8 cellular contexts compared by ENCODE assay signal in genomic region chr1:120176092-120176855, GRCh38. TPM values are rescaled to one million over a fixed set of nuclear protein-coding genes. Genes with fewer than 3 reads are reported as not detected.
DNase-seq lines count a peak whose midpoint lies in the region; ATAC-seq and TF ChIP-seq lines count a peak whose summit lies in the region.

Gene SEC22B (minus strand): TSS chr1:120176520. CDS start chr1:120176381, 139 bp downstream.

- DNase-seq in NCI-H146 treated with DMSO at 0.1 percent for 48 hours (lab: John Stamatoyannopoulos, UW; ENCODE audit: unreplicated experiment): peak; percentile 89
- DNase-seq in T-helper 1 cell: peak; percentile 72 to 95 (median 83)
- peak; percentile 87 to 96 (median 93) for DNase-seq in adrenal gland
- DNase-seq in left cardiac atrium: peak; percentile 90
- DNase-seq in posterior vena cava (ENCODE audit: low spot score): peak; percentile 95
- DNase-seq in upper lobe of left lung: peak; percentile 88 to 93

- H3K27ac ChIP-seq in adrenal gland (peak within 1 kb of the TSS; percentile 47 to 97 (median 88)), upper lobe of left lung (peak within 1 kb of the TSS; percentile 93 to 97 (median 96))

- peak in 1 of 4 donors; percentile 76 for TF ChIP-seq EP300 in upper lobe of left lung (IDR thresholded peaks at IDR 0.05)

- TF ChIP-seq POLR2A in GM15510 (IDR thresholded peaks at IDR 0.05; ENCODE audit: borderline replicate concordance, extremely low read depth, insufficient read length): peak; percentile 91
- peak; percentile 89 to 95 for TF ChIP-seq POLR2A in adrenal gland (IDR thresholded peaks at IDR 0.05)
- peak in 3 of 4 donors; percentile 92 to 95 (median 93) for TF ChIP-seq POLR2A in upper lobe of left lung (IDR thresholded peaks at IDR 0.05)

- peaks cover 0 to 17% of the 10 kb centered on the region in 2 donors for H3K4me1 ChIP-seq in adrenal gland (replicated peaks in 1 of 2)
- H3K4me1 ChIP-seq in upper lobe of left lung: peaks cover 8 to 13% (median 12%) of the 10 kb centered on the region in 4 donors

- H3K9me3 ChIP-seq in adrenal gland (replicated peaks in 1 of 3) (no peaks in the 10 kb centered on the region), upper lobe of left lung (no peaks in the 10 kb centered on the region)

- ATAC-seq in HG02884 (IDR thresholded peaks at IDR 0.05; ENCODE audit: unreplicated experiment): peak; percentile 97
- peak; percentile 91 to 92 for ATAC-seq in left cardiac atrium
- ATAC-seq in upper lobe of left lung (ENCODE audit: low FRiP score in 2 of 2): peak; percentile 97

- intact Hi-C loops in adrenal gland (cut with DNase I): no loop called here
- intact Hi-C loops in left cardiac atrium (cut with DNase I): no loop called here
- intact Hi-C loops in posterior vena cava (cut with DNase I): no loop called here

- H3K27me3 ChIP-seq in adrenal gland (no peaks in the 10 kb centered on the region), upper lobe of left lung (peaks cover 0 to 4% (median 0%) of the 10 kb centered on the region in 4 donors)

- no peaks in the 10 kb centered on the region for H3K36me3 ChIP-seq in adrenal gland (replicated peaks in 1 of 2)
- H3K36me3 ChIP-seq in upper lobe of left lung: no peaks in the 10 kb centered on the region

- 2 to 7% (median 3%) methylated on average over 13 to 39 of the region's 39 CpGs for WGBS in adrenal gland, 4 donors
- WGBS in upper lobe of left lung, 2 donors: 2 to 5% methylated on average over 22 to 39 of the region's 39 CpGs

- H3K4me3 ChIP-seq in adrenal gland (peak within 1 kb of the TSS; percentile 54 to 91 (median 88)), upper lobe of left lung (peak within 1 kb of the TSS; percentile 57 to 85 (median 80))

- no peak for TF ChIP-seq CTCF in adrenal gland (IDR thresholded peaks at IDR 0.05)
- TF ChIP-seq CTCF in upper lobe of left lung (IDR thresholded peaks at IDR 0.05): peak in 1 of 6 experiments; percentile 6

RNA-seq across cellular contexts. Expression of gene SEC22B, which starts in this region (rescaled TPM):
- total RNA-seq in adrenal gland (10 to 100 TPM; 22.5 to 44.8 (median 31.8) TPM), left cardiac atrium (10 to 100 TPM; 18.5 to 23.7 TPM), posterior vena cava (10 to 100 TPM; 30.9 to 34.9 TPM), upper lobe of left lung (10 to 100 TPM; 12.3 to 41.0 (median 24.9) TPM)
- polyA plus RNA-seq in adrenal gland: 10 to 100 TPM; 18.0 to 59.8 (median 25.7) TPM

Comparison
In these comparisons a context has a peak if more than half of its experiments do, and no peak if none do; other contexts are left out.
1. Peak in every context shown above with its lines: DNase-seq, ATAC-seq, H3K4me3 ChIP-seq and H3K27ac ChIP-seq.